7 cellular contexts compared by ENCODE assay signal in genomic region chr20:49938173-49939163, GRCh38. TPM values are rescaled to one million over a fixed set of nuclear protein-coding genes. Genes with fewer than 3 reads are reported as not detected.
DNase-seq lines count a peak whose midpoint lies in the region; ATAC-seq and TF ChIP-seq lines count a peak whose summit lies in the region.

No MANE protein-coding gene starts in this region.

- peaks cover 36% of the 10 kb centered on the region for H3K36me3 ChIP-seq in HUES6 (ENCODE audit: control insufficient read depth, insufficient read depth, low read length)
- H3K36me3 ChIP-seq in smooth muscle cell (ENCODE audit: low read depth), result no peaks in the 10 kb centered on the region

- 68% methylated on average over 12 of the region's 12 CpGs for WGBS in smooth muscle cell (ENCODE audit: low lambda C conversion rate)

- no peaks in the 10 kb centered on the region for H3F3A ChIP-seq in smooth muscle cell (ENCODE audit: low read depth)

- H3K9me3 Mint-ChIP-seq in activated CD8-positive, alpha-beta T cell treated with anti-CD3 and anti-CD28 coated beads for 36 hours, result no peaks in the 10 kb centered on the region

- H3K4me1 Mint-ChIP-seq in activated CD8-positive, alpha-beta T cell treated with anti-CD3 and anti-CD28 coated beads for 36 hours (ENCODE audit: low read depth), result peaks cover 42% of the 10 kb centered on the region

- H3K27me3 ChIP-seq in HUES6 (ENCODE audit: control insufficient read depth, insufficient read depth, low read length), result no peaks in the 10 kb centered on the region
- H3K27me3 ChIP-seq in smooth muscle cell (ENCODE audit: low read depth), result no peaks in the 10 kb centered on the region

- H3K79me2 ChIP-seq in smooth muscle cell (ENCODE audit: low read depth), result peaks cover 74% of the 10 kb centered on the region

- peak overlapping the region; percentile 94 for H3K4me2 ChIP-seq in smooth muscle cell

- CTCF ChIA-PET in activated CD8-positive, alpha-beta T cell treated with anti-CD3 and anti-CD28 coated beads for 36 hours (lab: Charles Lee), result interaction anchor here (1.7 to 2.1 kb wide), 2 partner anchors 27 to 133 kb away, joined by 10 to 13 read pairs; no protein-coding TSS in a partner anchor

- H3K9me3 ChIP-seq in HUES6 (ENCODE audit: control insufficient read depth, insufficient read depth, low read depth, low read length) (no peaks in the 10 kb centered on the region), smooth muscle cell (replicated peaks; ENCODE audit: low read depth) (no peaks in the 10 kb centered on the region)

- no peak for DNase-seq in activated CD8-positive, alpha-beta T cell treated with anti-CD3 and anti-CD28 coated beads for 36 hours
- DNase-seq in left ventricle myocardium superior (peak; percentile 74), smooth muscle cell (lab: John Stamatoyannopoulos, UW; ENCODE audit: unreplicated experiment) (peak; percentile 8), NK-92 (lab: John Stamatoyannopoulos, UW; ENCODE audit: unreplicated experiment) (no peak), DMS153 (lab: John Stamatoyannopoulos, UW) (no peak)

- no peak for TF ChIP-seq CTCF in activated CD8-positive, alpha-beta T cell treated with anti-CD3 and anti-CD28 coated beads for 36 hours (IDR thresholded peaks at IDR 0.05)
- no peak for TF ChIP-seq CTCF in smooth muscle cell (IDR thresholded peaks at IDR 0.05; ENCODE audit: borderline replicate concordance, insufficient read depth, poor library complexity, severe bottlenecking)

- POLR2A ChIA-PET in activated CD8-positive, alpha-beta T cell treated with anti-CD3 and anti-CD28 coated beads for 36 hours (lab: Charles Lee), result interaction anchor here (0.5 to 3.5 kb wide), 5 partner anchors 12 to 343 kb away, joined by 3 to 22 read pairs (median 4); partner anchors contain the start of gene SPATA2

- peaks cover 69% of the 10 kb centered on the region for H4K20me1 ChIP-seq in smooth muscle cell (ENCODE audit: low read depth)

- H2AFZ ChIP-seq in smooth muscle cell (ENCODE audit: low read depth), result no peak overlapping the region

- H3K9ac ChIP-seq in HUES6 (ENCODE audit: low read length) (peak overlapping the region; percentile 10), smooth muscle cell (ENCODE audit: low read depth) (peak overlapping the region; percentile 24)

- no peaks in the 10 kb centered on the region for H3K27me3 Mint-ChIP-seq in activated CD8-positive, alpha-beta T cell treated with anti-CD3 and anti-CD28 coated beads for 36 hours

- peak overlapping the region; percentile 90 for H3K4me3 Mint-ChIP-seq in activated CD8-positive, alpha-beta T cell treated with anti-CD3 and anti-CD28 coated beads for 36 hours

- intact Hi-C loops in activated CD8-positive, alpha-beta T cell treated with anti-CD3 and anti-CD28 coated beads for 36 hours (cut with micrococcal nuclease), result no loop called here
- intact Hi-C loops in left ventricle myocardium superior (cut with micrococcal nuclease), result no loop called here

- H3K4me1 ChIP-seq in HUES6 (ENCODE audit: control insufficient read depth, insufficient read depth, low read length), result peaks cover 13% of the 10 kb centered on the region
- peaks cover 13% of the 10 kb centered on the region for H3K4me1 ChIP-seq in smooth muscle cell (ENCODE audit: low read depth)

- H3K36me3 Mint-ChIP-seq in activated CD8-positive, alpha-beta T cell treated with anti-CD3 and anti-CD28 coated beads for 36 hours (ENCODE audit: low read depth), result peaks cover 43% of the 10 kb centered on the region

- H3K27ac Mint-ChIP-seq in activated CD8-positive, alpha-beta T cell treated with anti-CD3 and anti-CD28 coated beads for 36 hours, result peak overlapping the region; percentile 91

- H3K27ac ChIP-seq in HUES6 (ENCODE audit: low read depth, low read length), result no peak overlapping the region
- no peak overlapping the region for H3K27ac ChIP-seq in smooth muscle cell (ENCODE audit: low read depth)

- ATAC-seq in activated CD8-positive, alpha-beta T cell treated with anti-CD3 and anti-CD28 coated beads for 36 hours, result no peak
- ATAC-seq in left ventricle myocardium superior (peak; percentile 13), GM18907 (IDR thresholded peaks at IDR 0.05; ENCODE audit: unreplicated experiment) (no peak)

- H3K4me3 ChIP-seq in HUES6 (ENCODE audit: low read depth, low read length) (peak overlapping the region; percentile 100), smooth muscle cell (peak overlapping the region; percentile 96)

RNA-seq across cellular contexts. Expression of gene RNF114, which starts 2.3 kb away (rescaled TPM):
- total RNA-seq in activated CD8-positive, alpha-beta T cell treated with anti-CD3 and anti-CD28 coated beads for 36 hours, result 10 to 100 TPM; 68.4 to 70.5 TPM
- 49.8 TPM for total RNA-seq in left ventricle myocardium superior
- total RNA-seq in smooth muscle cell, result 54.2 and 62.7 TPM in 2 replicates
- polyA plus RNA-seq in smooth muscle cell, result 80.5 and 87.2 TPM in 2 replicates

RNA-seq across cellular contexts. Expression of gene SPATA2, which starts 23.1 kb away (rescaled TPM):
- total RNA-seq in activated CD8-positive, alpha-beta T cell treated with anti-CD3 and anti-CD28 coated beads for 36 hours, result 1 to 10 TPM; 6.2 to 7.4 TPM
- total RNA-seq in left ventricle myocardium superior (8.5 TPM), smooth muscle cell (3.3 and 3.9 TPM in 2 replicates)
- 9.1 and 9.9 TPM in 2 replicates for polyA plus RNA-seq in smooth muscle cell

RNA-seq across cellular contexts. Expression of gene SNAI1, which starts 44.3 kb away (rescaled TPM):
- total RNA-seq in activated CD8-positive, alpha-beta T cell treated with anti-CD3 and anti-CD28 coated beads for 36 hours, result 1 to 10 TPM in 1 of 2 experiments, under 1 TPM in 1; 0.90 to 1.4 TPM
- total RNA-seq in left ventricle myocardium superior, result 0.82 TPM
- 3.7 and 5.6 TPM in 2 replicates for total RNA-seq in smooth muscle cell
- 16.1 and 20.7 TPM in 2 replicates for polyA plus RNA-seq in smooth muscle cell

Comparison
In these comparisons a context has a peak if more than half of its experiments do, and no peak if none do; other contexts are left out.
1. DNase-seq: peak in left ventricle myocardium superior (single experiment) and smooth muscle cell (single experiment); none in activated CD8-positive, alpha-beta T cell treated with anti-CD3 and anti-CD28 coated beads for 36 hours (single experiment), NK-92 (single experiment) and DMS153 (single experiment).